In the genomic region with DNA sequence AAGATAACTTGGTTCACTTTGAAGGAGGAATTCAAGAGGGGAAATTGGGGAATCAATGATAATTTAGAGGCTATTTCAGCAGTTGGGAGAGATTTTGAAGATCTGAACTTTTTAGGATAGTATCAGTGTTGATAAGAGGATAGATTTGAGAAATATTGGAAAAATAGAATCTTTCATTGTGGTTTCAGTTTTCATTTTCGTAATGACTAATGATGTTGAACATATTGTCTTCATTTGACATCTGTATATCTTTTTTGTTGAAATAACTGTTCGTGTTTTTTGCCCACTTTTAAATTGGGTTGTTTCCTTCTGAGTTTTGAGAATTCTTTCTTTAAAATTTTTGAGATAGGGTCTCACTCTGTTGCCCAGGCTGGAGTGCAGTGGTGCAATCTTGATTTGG, we compare ENCODE assay signal across 14 cellular contexts. TPM values are rescaled to one million over a fixed set of nuclear protein-coding genes. Genes with fewer than 3 reads are reported as not detected.
DNase-seq lines count a peak whose midpoint lies in the region; ATAC-seq and FAIRE-seq lines count a peak whose summit lies in the region.
"Had no signal": no experiment of that assay in that cellular context is flagged by ENCODE, and none has a peak within 500 bp of the region (broad histone marks: within the 10 kb centered on the region; RNA-seq: fewer than 3 reads in every experiment).

No MANE protein-coding gene starts in this region.

- H3K27me3 Mint-ChIP-seq in activated CD8-positive, alpha-beta memory T cell treated with anti-CD3 and anti-CD28 coated beads, Interleukin-2, amount 10 ng/mL, durations not matched to agents 7 days and 5 days: no peaks in the 10 kb centered on the region
- no peaks in the 10 kb centered on the region for H3K27me3 Mint-ChIP-seq in activated T-helper 1 cell treated with anti-CD3 and anti-CD28 coated beads, Interleukin-12 subunit alpha, Interleukin-12 subunit beta, Interleukin-2, Interleukin-4 antibody, amounts not matched to agents 30 ng/mL and 10 ng/mL and 1 ng/mL, durations not matched to agents 14 hours and 24 hours and 36 hours (ENCODE audit: insufficient read depth)
- no peaks in the 10 kb centered on the region for H3K27me3 Mint-ChIP-seq in effector memory CD8-positive, alpha-beta T cell

- no peaks in the 10 kb centered on the region for H3K9me3 Mint-ChIP-seq in activated CD8-positive, alpha-beta memory T cell treated with anti-CD3 and anti-CD28 coated beads, Interleukin-2, amount 10 ng/mL, durations not matched to agents 7 days and 5 days (ENCODE audit: low read depth)
- no peaks in the 10 kb centered on the region for H3K9me3 Mint-ChIP-seq in activated T-helper 1 cell treated with anti-CD3 and anti-CD28 coated beads, Interleukin-12 subunit alpha, Interleukin-12 subunit beta, Interleukin-2, Interleukin-4 antibody, amounts not matched to agents 30 ng/mL and 10 ng/mL and 1 ng/mL, durations not matched to agents 14 hours and 24 hours and 36 hours
- no peaks in the 10 kb centered on the region for H3K9me3 Mint-ChIP-seq in effector memory CD8-positive, alpha-beta T cell
- H3K9me3 Mint-ChIP-seq: CD8-positive, alpha-beta T cell had no signal

- CTCF ChIA-PET in activated CD8-positive, alpha-beta memory T cell treated with anti-CD3 and anti-CD28 coated beads, Interleukin-2, amount 10 ng/mL, durations not matched to agents 7 days and 5 days (lab: Charles Lee): interaction anchor here (0.9 to 1.6 kb wide), 2 partner anchors 19 to 34 kb away, joined by 3 to 4 read pairs; no protein-coding TSS in a partner anchor

- H3K4me1 Mint-ChIP-seq in activated CD8-positive, alpha-beta memory T cell treated with anti-CD3 and anti-CD28 coated beads, Interleukin-2, amount 10 ng/mL, durations not matched to agents 7 days and 5 days: peaks cover 13% of the 10 kb centered on the region
- peaks cover 16% of the 10 kb centered on the region for H3K4me1 Mint-ChIP-seq in activated T-helper 1 cell treated with anti-CD3 and anti-CD28 coated beads, Interleukin-12 subunit alpha, Interleukin-12 subunit beta, Interleukin-2, Interleukin-4 antibody, amounts not matched to agents 30 ng/mL and 10 ng/mL and 1 ng/mL, durations not matched to agents 14 hours and 24 hours and 36 hours (ENCODE audit: low read depth)
- H3K4me1 Mint-ChIP-seq in effector memory CD8-positive, alpha-beta T cell (ENCODE audit: low read depth in 2 of 2): peaks cover 0 to 3% of the 10 kb centered on the region in 2 donors

- ATAC-seq in activated CD8-positive, alpha-beta memory T cell treated with anti-CD3 and anti-CD28 coated beads, Interleukin-2, amount 10 ng/mL, durations not matched to agents 7 days and 5 days: peak; percentile 57
- no peak for ATAC-seq in effector memory CD8-positive, alpha-beta T cell (replicated peaks)
- ATAC-seq in GM19452 (IDR thresholded peaks at IDR 0.05; ENCODE audit: unreplicated experiment): no peak
- ATAC-seq: CD8-positive, alpha-beta T cell had no signal

- H3K27ac Mint-ChIP-seq in activated CD8-positive, alpha-beta memory T cell treated with anti-CD3 and anti-CD28 coated beads, Interleukin-2, amount 10 ng/mL, durations not matched to agents 7 days and 5 days: peak overlapping the region; percentile 43
- peak overlapping the region; percentile 7 for H3K27ac Mint-ChIP-seq in activated T-helper 1 cell treated with anti-CD3 and anti-CD28 coated beads, Interleukin-12 subunit alpha, Interleukin-12 subunit beta, Interleukin-2, Interleukin-4 antibody, amounts not matched to agents 30 ng/mL and 10 ng/mL and 1 ng/mL, durations not matched to agents 14 hours and 24 hours and 36 hours
- H3K27ac Mint-ChIP-seq in effector memory CD8-positive, alpha-beta T cell: no peak overlapping the region
- H3K27ac Mint-ChIP-seq: CD8-positive, alpha-beta T cell had no signal

- intact Hi-C loops in activated T-helper 1 cell treated with anti-CD3 and anti-CD28 coated beads, Interleukin-12 subunit alpha, Interleukin-12 subunit beta, Interleukin-2, Interleukin-4 antibody, amounts not matched to agents 30 ng/mL and 10 ng/mL and 1 ng/mL, durations not matched to agents 14 hours and 24 hours and 36 hours (cut with micrococcal nuclease): no loop called here

- H3K36me3 Mint-ChIP-seq in activated CD8-positive, alpha-beta memory T cell treated with anti-CD3 and anti-CD28 coated beads, Interleukin-2, amount 10 ng/mL, durations not matched to agents 7 days and 5 days: peaks cover 76% of the 10 kb centered on the region
- peaks cover 54% of the 10 kb centered on the region for H3K36me3 Mint-ChIP-seq in activated T-helper 1 cell treated with anti-CD3 and anti-CD28 coated beads, Interleukin-12 subunit alpha, Interleukin-12 subunit beta, Interleukin-2, Interleukin-4 antibody, amounts not matched to agents 30 ng/mL and 10 ng/mL and 1 ng/mL, durations not matched to agents 14 hours and 24 hours and 36 hours (ENCODE audit: low read depth)
- peaks cover 14% of the 10 kb centered on the region for H3K36me3 Mint-ChIP-seq in effector memory CD8-positive, alpha-beta T cell (ENCODE audit: insufficient read depth)

- DNase-seq in activated CD8-positive, alpha-beta memory T cell treated with anti-CD3 and anti-CD28 coated beads, Interleukin-2, amount 10 ng/mL, durations not matched to agents 7 days and 5 days: no peak
- DNase-seq in activated CD8-positive, alpha-beta memory T cell treated with anti-CD3 and anti-CD28 coated beads, Interleukin-2, amount 50 U/mL, for 48 hours: no peak
- DNase-seq in GM18507 (ENCODE audit: extremely low spot score, insufficient read length, low read depth) (no peak), NCI-H524 treated with DMSO at 0.1 percent for 48 hours (lab: John Stamatoyannopoulos, UW) (no peak)
- no peak for DNase-seq in activated T-helper 1 cell treated with anti-CD3 and anti-CD28 coated beads, Interleukin-12 subunit alpha, Interleukin-12 subunit beta, Interleukin-2, Interleukin-4 antibody, amounts not matched to agents 30 ng/mL and 10 ng/mL and 1 ng/mL, durations not matched to agents 14 hours and 24 hours and 36 hours (ENCODE audit: low spot score)
- DNase-seq in effector memory CD8-positive, alpha-beta T cell: no peak
- DNase-seq: BE2C; CD8-positive, alpha-beta T cell; COR-L47; GF-D8; IMR-90 had no signal

- peak overlapping the region; percentile 0 for H3K4me3 Mint-ChIP-seq in activated CD8-positive, alpha-beta memory T cell treated with anti-CD3 and anti-CD28 coated beads, Interleukin-2, amount 10 ng/mL, durations not matched to agents 7 days and 5 days
- H3K4me3 Mint-ChIP-seq in activated T-helper 1 cell treated with anti-CD3 and anti-CD28 coated beads, Interleukin-12 subunit alpha, Interleukin-12 subunit beta, Interleukin-2, Interleukin-4 antibody, amounts not matched to agents 30 ng/mL and 10 ng/mL and 1 ng/mL, durations not matched to agents 14 hours and 24 hours and 36 hours: no peak overlapping the region
- peak overlapping the region; percentile 18 to 19 for H3K4me3 Mint-ChIP-seq in effector memory CD8-positive, alpha-beta T cell
- H3K4me3 Mint-ChIP-seq: CD8-positive, alpha-beta T cell had no signal

- FAIRE-seq in GM18507 (lab: Jason Lieb, UNC): peak; percentile 33
- FAIRE-seq: A204.1, H1 had no signal

RNA-seq across cellular contexts. Expression of gene ECT2, which starts 21.1 kb away (rescaled TPM):
- total RNA-seq in activated CD8-positive, alpha-beta memory T cell treated with anti-CD3 and anti-CD28 coated beads, Interleukin-2, amount 10 ng/mL, durations not matched to agents 7 days and 5 days: 10 to 100 TPM; 73.4 to 82.8 TPM
- total RNA-seq in activated T-helper 1 cell treated with anti-CD3 and anti-CD28 coated beads, Interleukin-12 subunit alpha, Interleukin-12 subunit beta, Interleukin-2, Interleukin-4 antibody, amounts not matched to agents 30 ng/mL and 10 ng/mL and 1 ng/mL, durations not matched to agents 14 hours and 24 hours and 36 hours: 34.5 and 39.6 TPM in 2 replicates

Comparison
In these comparisons a context has a peak if more than half of its experiments do, and no peak if none do; other contexts are left out.
1. H3K27ac Mint-ChIP-seq: peak in activated CD8-positive, alpha-beta memory T cell treated with anti-CD3 and anti-CD28 coated beads, Interleukin-2, amount 10 ng/mL, durations not matched to agents 7 days and 5 days (single experiment) and activated T-helper 1 cell treated with anti-CD3 and anti-CD28 coated beads, Interleukin-12 subunit alpha, Interleukin-12 subunit beta, Interleukin-2, Interleukin-4 antibody, amounts not matched to agents 30 ng/mL and 10 ng/mL and 1 ng/mL, durations not matched to agents 14 hours and 24 hours and 36 hours (single experiment); none in effector memory CD8-positive, alpha-beta T cell (0 of 2).